In genomic region chr1:55213029-55213884, GRCh38 we compare ENCODE assay signal across 8 cellular contexts. TPM values are rescaled to one million over a fixed set of nuclear protein-coding genes. Genes with fewer than 3 reads are reported as not detected.
A peak's percentile ranks its signal among the peaks of the same experiment; 100 is the strongest.
DNase-seq lines count a peak whose midpoint lies in the region; ATAC-seq, FAIRE-seq and TF ChIP-seq lines count a peak whose summit lies in the region.

No MANE protein-coding gene starts in this region.

- H3K27me3 ChIP-seq in left ventricle myocardium inferior (ENCODE audit: low read depth): no peaks in the 10 kb centered on the region
- H3K27me3 ChIP-seq in tibial artery: no peaks in the 10 kb centered on the region

- DNase-seq in left ventricle myocardium inferior: no peak
- DNase-seq in left cardiac atrium: no peak
- no peak for DNase-seq in activated naive CD4-positive, alpha-beta T cell treated with anti-CD3 and anti-CD28 coated beads, Interleukin-2, amount 50 U/mL, for 72 hours (ENCODE audit: low spot score in 2 of 2)
- no peak for DNase-seq in kidney
- DNase-seq in tibial artery: no peak

- H3K4me1 ChIP-seq in left ventricle myocardium inferior: peaks cover 87% of the 10 kb centered on the region
- peaks cover 5 to 12% of the 10 kb centered on the region in 2 donors for H3K4me1 ChIP-seq in kidney (ENCODE audit: control insufficient read depth in 1 of 2, insufficient read depth in 1 of 2, low read depth in 1 of 2, low read length in 2 of 2)
- peaks cover 0 to 61% (median 29%) of the 10 kb centered on the region in 4 donors for H3K4me1 ChIP-seq in tibial artery

- peak overlapping the region; percentile 78 to 82 for H3K9ac ChIP-seq in kidney (ENCODE audit: low read length in 2 of 2)

- H3K9me3 ChIP-seq in left ventricle myocardium inferior (replicated peaks) (no peaks in the 10 kb centered on the region), kidney (ENCODE audit: control insufficient read depth in 1 of 2, low read length in 2 of 2) (no peaks in the 10 kb centered on the region), tibial artery (no peaks in the 10 kb centered on the region)

- no peak for FAIRE-seq in kidney (lab: Jason Lieb, UNC)

- H3K36me3 Mint-ChIP-seq in activated naive CD4-positive, alpha-beta T cell treated with anti-CD3 and anti-CD28 coated beads, Interleukin-2, amount 50 U/mL, for 72 hours: peaks cover 19 to 29% of the 10 kb centered on the region in 2 donors

- TF ChIP-seq CTCF in left ventricle myocardium inferior (IDR thresholded peaks at IDR 0.05; ENCODE audit: borderline replicate concordance) (no peak), kidney (IDR thresholded peaks at IDR 0.05; ENCODE audit: borderline replicate concordance, extremely low read depth, insufficient read depth) (no peak), tibial artery (IDR thresholded peaks at IDR 0.05) (no peak)

- H3K27ac Mint-ChIP-seq in activated naive CD4-positive, alpha-beta T cell treated with anti-CD3 and anti-CD28 coated beads, Interleukin-2, amount 50 U/mL, for 72 hours: peak overlapping the region; percentile 89 to 95

- peak overlapping the region; percentile 89 for H3K4me3 ChIP-seq in left ventricle myocardium inferior
- peak overlapping the region; percentile 75 to 87 for H3K4me3 ChIP-seq in kidney (ENCODE audit: low read length in 2 of 2)
- peak overlapping the region; percentile 84 to 93 for H3K4me3 ChIP-seq in tibial artery

- intact Hi-C loops in left ventricle myocardium inferior (cut with micrococcal nuclease) (no loop called here), left cardiac atrium (cut with DNase I) (loop anchor here (10.0 kb wide), 2 partner anchors 48 to 58 kb away; no protein-coding TSS in a partner anchor), kidney (cut with DNase I) (no loop called here), tibial artery (cut with DNase I; ENCODE audit: low total_unique reads) (no loop called here)

- H3K27ac ChIP-seq in left ventricle myocardium inferior (replicated peaks) (peak overlapping the region; percentile 99), kidney (ENCODE audit: low read depth in 2 of 2, low read length in 2 of 2) (peak overlapping the region; percentile 57 to 97), tibial artery (peak overlapping the region; percentile 97)

- no peak for ATAC-seq in left cardiac atrium
- no peak for ATAC-seq in activated naive CD4-positive, alpha-beta T cell treated with anti-CD3 and anti-CD28 coated beads, Interleukin-2, amount 50 U/mL, for 72 hours
- ATAC-seq in HG03196 (IDR thresholded peaks at IDR 0.05; ENCODE audit: unreplicated experiment): no peak
- no peak for ATAC-seq in esophagus mucosa
- ATAC-seq in GM21529 (IDR thresholded peaks at IDR 0.05; ENCODE audit: unreplicated experiment): no peak

- no peaks in the 10 kb centered on the region for H3K9me3 Mint-ChIP-seq in activated naive CD4-positive, alpha-beta T cell treated with anti-CD3 and anti-CD28 coated beads, Interleukin-2, amount 50 U/mL, for 72 hours

- H3K36me3 ChIP-seq in left ventricle myocardium inferior: no peaks in the 10 kb centered on the region
- no peaks in the 10 kb centered on the region for H3K36me3 ChIP-seq in kidney (ENCODE audit: control insufficient read depth in 1 of 2, insufficient read depth in 2 of 2, low read length in 2 of 2)
- no peaks in the 10 kb centered on the region for H3K36me3 ChIP-seq in tibial artery

RNA-seq across cellular contexts. Expression of gene USP24, which starts 1.9 kb away (rescaled TPM):
- total RNA-seq in left ventricle myocardium inferior: 39.5 TPM
- 10 to 100 TPM; 31.8 to 33.6 TPM for total RNA-seq in left cardiac atrium
- total RNA-seq in activated naive CD4-positive, alpha-beta T cell treated with anti-CD3 and anti-CD28 coated beads, Interleukin-2, amount 50 U/mL, for 72 hours: 10 to 100 TPM; 34.0 to 48.7 TPM
- 49.2 TPM for total RNA-seq in kidney
- polyA plus RNA-seq in kidney (ENCODE audit: insufficient read depth, low read depth, low replicate concordance): 10.1 TPM
- 21.8 TPM for total RNA-seq in esophagus mucosa

Comparison
In these comparisons a context has a peak if more than half of its experiments do, and no peak if none do; other contexts are left out.
1. intact Hi-C loops: an anchor here in left cardiac atrium (10.0 kb wide); none called in left ventricle myocardium inferior, kidney and tibial artery.